Comparison of ENCODE assay signal across 9 cellular contexts in the genomic region with DNA sequence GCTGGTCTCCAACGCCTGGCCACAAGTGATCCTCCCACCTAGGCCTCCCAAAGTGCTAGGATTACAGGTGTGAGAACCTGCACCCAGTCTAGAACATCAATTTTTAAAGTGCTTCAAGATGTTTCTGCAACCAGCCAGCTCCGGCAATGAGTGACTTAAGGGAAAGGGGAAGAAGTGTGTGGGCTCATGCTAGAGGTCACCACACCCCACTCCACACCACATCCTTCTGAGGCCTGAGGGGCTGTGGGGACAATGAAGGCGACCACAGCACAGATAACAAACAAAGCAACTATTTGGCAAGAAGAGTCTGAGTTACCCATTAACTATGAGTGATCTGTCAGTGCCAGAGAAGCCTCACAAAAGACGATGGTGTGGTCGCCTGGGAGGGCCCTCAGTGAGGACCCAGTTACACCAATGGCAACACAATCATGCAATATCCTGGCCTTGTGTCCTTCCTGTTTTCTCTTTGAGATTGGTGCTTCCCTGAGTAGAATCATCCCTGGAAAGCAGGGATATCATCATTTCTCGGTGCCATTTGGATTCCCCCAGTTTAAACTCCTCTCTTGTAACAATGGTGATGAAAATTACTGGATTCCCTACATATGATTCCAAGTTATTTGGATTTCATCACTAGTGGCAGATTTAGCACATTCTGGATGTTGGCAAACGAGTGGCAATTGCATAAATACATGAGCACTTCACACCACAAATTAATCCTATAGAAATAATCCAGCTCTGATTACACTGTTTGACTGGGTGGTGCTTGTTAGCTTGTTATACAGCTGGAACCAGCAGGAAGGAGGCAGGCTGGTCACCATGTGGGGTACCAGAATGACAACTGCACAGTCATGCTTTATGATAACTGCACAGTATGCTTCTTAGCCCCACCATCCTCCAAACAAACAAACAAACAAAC. TPM values are rescaled to one million over a fixed set of nuclear protein-coding genes. Genes with fewer than 3 reads are reported as not detected.
DNase-seq lines count a peak whose midpoint lies in the region; ATAC-seq and TF ChIP-seq lines count a peak whose summit lies in the region.
"Had no signal": no experiment of that assay in that cellular context is flagged by ENCODE, and none has a peak within 500 bp of the region (broad histone marks: within the 10 kb centered on the region; RNA-seq: fewer than 3 reads in every experiment).

No MANE protein-coding gene starts in this region.

- H3K36me3 Mint-ChIP-seq in activated CD4-positive, alpha-beta memory T cell treated with anti-CD3 and anti-CD28 coated beads, Interleukin-2, amount 10 ng/mL, durations not matched to agents 7 days and 5 days (ENCODE audit: low read depth) = no peaks in the 10 kb centered on the region
- no peaks in the 10 kb centered on the region for H3K36me3 Mint-ChIP-seq in activated CD4-positive, alpha-beta memory T cell treated with anti-CD3 and anti-CD28 coated beads for 36 hours
- no peaks in the 10 kb centered on the region for H3K36me3 Mint-ChIP-seq in glutamatergic neuron (ENCODE audit: unreplicated experiment)

- POLR2A ChIA-PET in activated CD4-positive, alpha-beta memory T cell treated with anti-CD3 and anti-CD28 coated beads, Interleukin-2, amount 10 ng/mL, durations not matched to agents 7 days and 5 days (lab: Charles Lee) = interaction anchor here (1.1 kb wide), 1 partner anchor 18 kb away, joined by 3 read pairs; the partner anchor contains the start of gene ABTB2
- POLR2A ChIA-PET in activated CD4-positive, alpha-beta memory T cell treated with anti-CD3 and anti-CD28 coated beads for 36 hours (lab: Charles Lee) = no interaction called here

- no peaks in the 10 kb centered on the region for H3K27me3 Mint-ChIP-seq in activated CD4-positive, alpha-beta memory T cell treated with anti-CD3 and anti-CD28 coated beads, Interleukin-2, amount 10 ng/mL, durations not matched to agents 7 days and 5 days
- no peaks in the 10 kb centered on the region for H3K27me3 Mint-ChIP-seq in activated CD4-positive, alpha-beta memory T cell treated with anti-CD3 and anti-CD28 coated beads for 36 hours
- peaks cover 3% of the 10 kb centered on the region for H3K27me3 Mint-ChIP-seq in glutamatergic neuron (ENCODE audit: unreplicated experiment)

- CTCF ChIA-PET in activated CD4-positive, alpha-beta memory T cell treated with anti-CD3 and anti-CD28 coated beads, Interleukin-2, amount 10 ng/mL, durations not matched to agents 7 days and 5 days (lab: Charles Lee) = interaction anchor here (1.4 kb wide), 1 partner anchor 165 kb away, joined by 3 read pairs; no protein-coding TSS in a partner anchor
- CTCF ChIA-PET in activated CD4-positive, alpha-beta memory T cell treated with anti-CD3 and anti-CD28 coated beads for 36 hours (lab: Charles Lee) = interaction anchor here (1.2 kb wide), 1 partner anchor 8 kb away, joined by 3 read pairs; no protein-coding TSS in a partner anchor

- intact Hi-C loops in activated CD4-positive, alpha-beta memory T cell treated with anti-CD3 and anti-CD28 coated beads for 36 hours (cut with micrococcal nuclease) = no loop called here

- peak; percentile 87 for ATAC-seq in HG03342 (IDR thresholded peaks at IDR 0.05; ENCODE audit: unreplicated experiment)

- H3K27ac Mint-ChIP-seq in activated CD4-positive, alpha-beta memory T cell treated with anti-CD3 and anti-CD28 coated beads, Interleukin-2, amount 10 ng/mL, durations not matched to agents 7 days and 5 days = peak overlapping the region; percentile 23
- no peak overlapping the region for H3K27ac Mint-ChIP-seq in activated CD4-positive, alpha-beta memory T cell treated with anti-CD3 and anti-CD28 coated beads for 36 hours
- no peak overlapping the region for H3K27ac Mint-ChIP-seq in glutamatergic neuron (ENCODE audit: unreplicated experiment)

- H3K9me3 Mint-ChIP-seq in activated CD4-positive, alpha-beta memory T cell treated with anti-CD3 and anti-CD28 coated beads, Interleukin-2, amount 10 ng/mL, durations not matched to agents 7 days and 5 days = no peaks in the 10 kb centered on the region
- H3K9me3 Mint-ChIP-seq in activated CD4-positive, alpha-beta memory T cell treated with anti-CD3 and anti-CD28 coated beads for 36 hours = no peaks in the 10 kb centered on the region
- no peaks in the 10 kb centered on the region for H3K9me3 Mint-ChIP-seq in glutamatergic neuron (ENCODE audit: unreplicated experiment)

- no peak overlapping the region for H3K4me3 Mint-ChIP-seq in activated CD4-positive, alpha-beta memory T cell treated with anti-CD3 and anti-CD28 coated beads, Interleukin-2, amount 10 ng/mL, durations not matched to agents 7 days and 5 days
- H3K4me3 Mint-ChIP-seq in activated CD4-positive, alpha-beta memory T cell treated with anti-CD3 and anti-CD28 coated beads for 36 hours = no peak overlapping the region
- H3K4me3 Mint-ChIP-seq in glutamatergic neuron (ENCODE audit: unreplicated experiment) = no peak overlapping the region

- TF ChIP-seq CTCF in glutamatergic neuron (IDR thresholded peaks at IDR 0.05; ENCODE audit: partially characterized antibody, unreplicated experiment) = no peak

- DNase-seq in activated CD4-positive, alpha-beta memory T cell treated with anti-CD3 and anti-CD28 coated beads, Interleukin-2, amount 10 ng/mL, durations not matched to agents 7 days and 5 days = peak; percentile 42
- DNase-seq in activated CD4-positive, alpha-beta memory T cell treated with anti-CD3 and anti-CD28 coated beads for 36 hours = no peak
- DNase-seq in UCSD-AML1 (lab: John Stamatoyannopoulos, UW; ENCODE audit: unreplicated experiment) (peak; percentile 59), dedifferentiated amniotic fluid mesenchymal stem cell (ENCODE audit: extremely low spot score) (no peak), NCI-H2171 treated with DMSO at 0.1 percent for 48 hours (lab: John Stamatoyannopoulos, UW) (no peak), glutamatergic neuron (no peak)
- no peak for DNase-seq in stimulated activated CD4-positive, alpha-beta T cell treated with anti-CD3 and anti-CD28 coated beads, Interleukin-12 subunit alpha, Interleukin-12 subunit beta, amount 100 ng/mL, for 4 hours
- DNase-seq: NCI-H187 treated with DMSO at 0.1 percent for 48 hours had no signal

- H3K4me1 Mint-ChIP-seq in activated CD4-positive, alpha-beta memory T cell treated with anti-CD3 and anti-CD28 coated beads, Interleukin-2, amount 10 ng/mL, durations not matched to agents 7 days and 5 days = peaks cover 16% of the 10 kb centered on the region
- peaks cover 10% of the 10 kb centered on the region for H3K4me1 Mint-ChIP-seq in activated CD4-positive, alpha-beta memory T cell treated with anti-CD3 and anti-CD28 coated beads for 36 hours (ENCODE audit: low read depth)
- H3K4me1 Mint-ChIP-seq in glutamatergic neuron (ENCODE audit: low read depth, unreplicated experiment) = peaks cover 3% of the 10 kb centered on the region

RNA-seq across cellular contexts. Expression of gene ABTB2, which starts 18.4 kb away (rescaled TPM):
- total RNA-seq in activated CD4-positive, alpha-beta memory T cell treated with anti-CD3 and anti-CD28 coated beads, Interleukin-2, amount 10 ng/mL, durations not matched to agents 7 days and 5 days = 1 to 10 TPM; 2.3 to 2.7 TPM
- 1 to 10 TPM; 1.8 to 1.9 TPM for total RNA-seq in activated CD4-positive, alpha-beta memory T cell treated with anti-CD3 and anti-CD28 coated beads for 36 hours
- total RNA-seq in glutamatergic neuron (ENCODE audit: unreplicated experiment) = 9.3 TPM

Comparison
In these comparisons a context has a peak if more than half of its experiments do, and no peak if none do; other contexts are left out.
1. DNase-seq: peak in activated CD4-positive, alpha-beta memory T cell treated with anti-CD3 and anti-CD28 coated beads, Interleukin-2, amount 10 ng/mL, durations not matched to agents 7 days and 5 days (single experiment) and UCSD-AML1 (single experiment); none in activated CD4-positive, alpha-beta memory T cell treated with anti-CD3 and anti-CD28 coated beads for 36 hours (single experiment), dedifferentiated amniotic fluid mesenchymal stem cell (single experiment), NCI-H2171 treated with DMSO at 0.1 percent for 48 hours (single experiment), glutamatergic neuron (single experiment) and stimulated activated CD4-positive, alpha-beta T cell treated with anti-CD3 and anti-CD28 coated beads, Interleukin-12 subunit alpha, Interleukin-12 subunit beta, amount 100 ng/mL, for 4 hours (single experiment).